ENCODE assay signal across 14 cellular contexts in the genomic region with DNA sequence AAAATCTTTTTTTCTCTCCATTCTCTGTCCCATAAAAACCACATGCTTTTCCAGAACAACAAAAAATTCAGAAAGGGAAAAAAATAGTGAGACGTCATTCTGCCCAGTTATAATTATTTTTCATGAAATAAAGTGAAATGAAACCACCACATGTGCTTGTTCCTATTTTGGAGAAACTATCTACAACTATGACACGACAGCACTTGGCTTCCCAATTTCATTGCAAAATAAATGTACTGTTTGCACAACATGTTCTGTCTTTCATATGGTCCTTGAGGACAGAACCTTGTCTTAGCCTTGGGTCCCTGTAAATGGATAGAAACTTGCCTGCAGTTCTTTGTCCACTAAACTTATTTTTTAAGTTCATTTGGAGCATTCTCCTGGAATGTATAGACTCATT. TPM values are rescaled to one million over a fixed set of nuclear protein-coding genes. Genes with fewer than 3 reads are reported as not detected.
DNase-seq lines count a peak whose midpoint lies in the region; ATAC-seq and TF ChIP-seq lines count a peak whose summit lies in the region.
"Had no signal": no experiment of that assay in that cellular context is flagged by ENCODE, and none has a peak within 500 bp of the region (broad histone marks: within the 10 kb centered on the region; RNA-seq: fewer than 3 reads in every experiment).

No MANE protein-coding gene starts in this region.

- peak; percentile 81 for ATAC-seq in upper lobe of right lung
- ATAC-seq: activated CD4-positive, alpha-beta T cell treated with anti-CD3 and anti-CD28 coated beads for 36 hours; activated naive CD8-positive, alpha-beta T cell treated with anti-CD3 and anti-CD28 coated beads, Interleukin-2, amount 50 U/mL, for 24 hours; T-cell had no signal

- no peaks in the 10 kb centered on the region for H4K20me1 ChIP-seq in Karpas-422 (ENCODE audit: insufficient read depth, low read depth, low read length)

- no peaks in the 10 kb centered on the region for H3K79me2 ChIP-seq in Karpas-422 (ENCODE audit: low read length)

- no peaks in the 10 kb centered on the region for H3K36me3 ChIP-seq in esophagus squamous epithelium
- H3K36me3 ChIP-seq in upper lobe of right lung = no peaks in the 10 kb centered on the region
- H3K36me3 ChIP-seq in Karpas-422 (ENCODE audit: insufficient read depth, low read length) = no peaks in the 10 kb centered on the region

- H3K4me2 ChIP-seq in Karpas-422 (ENCODE audit: low read depth, low read length, poor library complexity, severe bottlenecking) = no peak overlapping the region

- no peaks in the 10 kb centered on the region for H3K9me3 ChIP-seq in esophagus squamous epithelium
- no peaks in the 10 kb centered on the region for H3K9me3 ChIP-seq in upper lobe of right lung
- H3K9me3 ChIP-seq in Karpas-422 (ENCODE audit: low read length) = no peaks in the 10 kb centered on the region

- TF ChIP-seq CTCF in esophagus squamous epithelium (IDR thresholded peaks at IDR 0.05) = no peak
- TF ChIP-seq CTCF in mesothelial cell of epicardium (IDR thresholded peaks at IDR 0.05; ENCODE audit: unreplicated experiment) = no peak
- TF ChIP-seq CTCF in upper lobe of right lung (IDR thresholded peaks at IDR 0.05) = no peak

- peaks cover 0 to 24% (median 0%) of the 10 kb centered on the region in 3 donors for H3K4me1 ChIP-seq in esophagus squamous epithelium
- peaks cover 18% of the 10 kb centered on the region for H3K4me1 ChIP-seq in upper lobe of right lung
- H3K4me1 ChIP-seq in Karpas-422 (ENCODE audit: low read length) = peaks cover 10% of the 10 kb centered on the region

- no peak for TF ChIP-seq POLR2A in esophagus squamous epithelium (IDR thresholded peaks at IDR 0.05)
- TF ChIP-seq POLR2A in erythroblast (IDR thresholded peaks at IDR 0.05; ENCODE audit: low read length) = no peak

- no peak overlapping the region for H2AFZ ChIP-seq in Karpas-422 (ENCODE audit: low read length)

- no peaks in the 10 kb centered on the region for H3K27me3 ChIP-seq in esophagus squamous epithelium
- H3K27me3 ChIP-seq in upper lobe of right lung = no peaks in the 10 kb centered on the region
- no peaks in the 10 kb centered on the region for H3K27me3 ChIP-seq in Karpas-422 (ENCODE audit: low read length)

- no peak overlapping the region for H3K9ac ChIP-seq in Karpas-422 (ENCODE audit: low read length)

- H3K36me3 Mint-ChIP-seq in mesothelial cell of epicardium = no peaks in the 10 kb centered on the region
- H3K36me3 Mint-ChIP-seq: T-cell had no signal

- WGBS in esophagus squamous epithelium, 2 donors = 67 to 73% methylated on average over 2 of the region's 2 CpGs

- peak overlapping the region; percentile 43 for H3K27ac Mint-ChIP-seq in mesothelial cell of epicardium
- H3K27ac Mint-ChIP-seq: activated CD4-positive, alpha-beta T cell treated with anti-CD3 and anti-CD28 coated beads for 36 hours; activated naive CD8-positive, alpha-beta T cell treated with anti-CD3 and anti-CD28 coated beads, Interleukin-2, amount 50 U/mL, for 24 hours; H9; T-cell had no signal

- H3K4me3 Mint-ChIP-seq in mesothelial cell of epicardium = no peak overlapping the region
- H3K4me3 Mint-ChIP-seq: activated CD4-positive, alpha-beta T cell treated with anti-CD3 and anti-CD28 coated beads for 36 hours; activated naive CD8-positive, alpha-beta T cell treated with anti-CD3 and anti-CD28 coated beads, Interleukin-2, amount 50 U/mL, for 24 hours; H9; T-cell had no signal

- peak; percentile 67 for DNase-seq in NOMO-1 treated with DMSO at 0.1 percent for 48 hours (lab: John Stamatoyannopoulos, UW; ENCODE audit: unreplicated experiment)
- DNase-seq in esophagus squamous epithelium (lab: John Stamatoyannopoulos, UW) = no peak
- no peak for DNase-seq in mesothelial cell of epicardium (ENCODE audit: low spot score in 2 of 2, unreplicated experiment in 2 of 2)
- DNase-seq in upper lobe of right lung = no peak
- no peak for DNase-seq in Karpas-422
- DNase-seq in erythroblast (lab: John Stamatoyannopoulos, UW) = no peak
- DNase-seq in NCI-H748 treated with DMSO at 0.1 percent for 48 hours (lab: John Stamatoyannopoulos, UW) = no peak
- DNase-seq: activated CD4-positive, alpha-beta T cell treated with anti-CD3 and anti-CD28 coated beads for 36 hours; activated naive CD8-positive, alpha-beta T cell treated with anti-CD3 and anti-CD28 coated beads, Interleukin-2, amount 50 U/mL, for 24 hours; activated T-cell treated with anti-CD3 and anti-CD28 coated beads, Interleukin-2, amount 50 U/mL, for 1 hour; H9; NK-92 treated with Interleukin-12 subunit alpha and Interleukin-12 subunit beta, amount 100 ng/mL, for 24 hours; stimulated activated naive CD4-positive, alpha-beta T cell treated with Interleukin-2 at 50 U/mL for 16 hours; T-cell had no signal

- H3K9me3 Mint-ChIP-seq in mesothelial cell of epicardium = no peaks in the 10 kb centered on the region
- H3K9me3 Mint-ChIP-seq: activated naive CD8-positive, alpha-beta T cell treated with anti-CD3 and anti-CD28 coated beads, Interleukin-2, amount 50 U/mL, for 24 hours; H9; T-cell had no signal

- H3K4me1 Mint-ChIP-seq in mesothelial cell of epicardium = peaks cover 36% of the 10 kb centered on the region

- no peaks in the 10 kb centered on the region for H3K9me2 ChIP-seq in Karpas-422 (replicated peaks; ENCODE audit: insufficient read depth, low read length)

- no peaks in the 10 kb centered on the region for H3K27me3 Mint-ChIP-seq in mesothelial cell of epicardium (ENCODE audit: low read depth)
- H3K27me3 Mint-ChIP-seq: activated CD4-positive, alpha-beta T cell treated with anti-CD3 and anti-CD28 coated beads for 36 hours; activated naive CD8-positive, alpha-beta T cell treated with anti-CD3 and anti-CD28 coated beads, Interleukin-2, amount 50 U/mL, for 24 hours; T-cell had no signal

- H3K4me3 ChIP-seq in esophagus squamous epithelium = no peak overlapping the region
- no peak overlapping the region for H3K4me3 ChIP-seq in upper lobe of right lung
- H3K4me3 ChIP-seq in Karpas-422 (ENCODE audit: low read length) = no peak overlapping the region

- H3K27ac ChIP-seq in esophagus squamous epithelium (peak overlapping the region in 3 of 4 donors; percentile 16 to 51 (median 19)), upper lobe of right lung (peak overlapping the region; percentile 14), Karpas-422 (ENCODE audit: low read length) (no peak overlapping the region)

- intact Hi-C loops in esophagus squamous epithelium (cut with DNase I) = no loop called here
- intact Hi-C loops in upper lobe of right lung (cut with DNase I) = no loop called here

RNA-seq across cellular contexts. Expression of a gene that starts 5.6 kb away (rescaled TPM):
- 10 to 100 TPM in 2 of 4 donors, 1 to 10 TPM in 2; 6.3 to 92.3 (median 22.4) TPM for total RNA-seq in esophagus squamous epithelium
- 46.5 to 51.2 TPM (median 51.1 TPM) in 3 replicates for total RNA-seq in mesothelial cell of epicardium
- total RNA-seq in upper lobe of right lung = 74.0 TPM
- 0.43 and 0.48 TPM in 2 replicates for total RNA-seq in Karpas-422 (2014; rRNA removed; shearing (Covaris generic); ENCODE audit: low replicate concordance)
